In genomic region chr11:58600510-58600909, GRCh38 we compare ENCODE assay signal across 29 cellular contexts.
"Had no signal": no experiment of that assay in that cellular context is flagged by ENCODE, and none has a peak within 500 bp of the region (broad histone marks: within the 10 kb centered on the region; RNA-seq: fewer than 3 reads in every experiment).

No MANE protein-coding gene starts in this region.

- H3K4me2 ChIP-seq: hepatocyte had no signal

- H3K27ac ChIP-seq: ascending aorta, brain microvascular endothelial cell, gastrocnemius medialis, hepatocyte, pancreas, psoas muscle, sigmoid colon, suprapubic skin, tibial artery, upper lobe of right lung, WERI-Rb-1 had no signal

- H3K4me3 Mint-ChIP-seq: activated naive CD8-positive, alpha-beta T cell treated with anti-CD3 and anti-CD28 coated beads, Interleukin-2, amount 10 ng/mL, durations not matched to agents 7 days and 5 days; effector memory CD8-positive, alpha-beta T cell; mesothelial cell of epicardium; T-helper 17 cell had no signal

- H3K4me1 ChIP-seq: ascending aorta had no signal

- H3K27ac Mint-ChIP-seq: activated naive CD8-positive, alpha-beta T cell treated with anti-CD3 and anti-CD28 coated beads, Interleukin-2, amount 10 ng/mL, durations not matched to agents 7 days and 5 days; mesothelial cell of epicardium; T-helper 17 cell had no signal

- H2AFZ ChIP-seq: hepatocyte had no signal

- H3K36me3 ChIP-seq: ascending aorta, gastrocnemius medialis, pancreas, sigmoid colon, suprapubic skin, upper lobe of right lung had no signal

- H3K4me3 ChIP-seq: ascending aorta, gastrocnemius medialis, hepatocyte, pancreas, psoas muscle, sigmoid colon, suprapubic skin, tibial artery, upper lobe of right lung had no signal

- DNase-seq: activated CD4-positive, CD25-positive, alpha-beta regulatory T cell treated with anti-CD3 and anti-CD28 coated beads, Interleukin-2, amount 50 U/mL, for 72 hours; activated CD8-positive, alpha-beta memory T cell treated with anti-CD3 and anti-CD28 coated beads, Interleukin-2, amount 50 U/mL, for 4 hours; activated effector memory CD4-positive, alpha-beta T cell treated with Interleukin-2 at 50 U/mL for 16 hours; activated naive CD4-positive, alpha-beta T cell treated with Interleukin-2 at 50 U/mL for 16 hours; activated naive CD8-positive, alpha-beta T cell treated with anti-CD3 and anti-CD28 coated beads, Interleukin-2, amount 10 ng/mL, durations not matched to agents 7 days and 5 days; activated T-cell treated with anti-CD3 and anti-CD28 coated beads, Interleukin-2, amount 50 U/mL, for 48 hours; brain microvascular endothelial cell; cortex of kidney; effector memory CD8-positive, alpha-beta T cell; erythroblast; gastrocnemius medialis; glutamatergic neuron; naive B cell; pancreas; psoas muscle; sigmoid colon; small intestine; stimulated activated CD4-positive, alpha-beta T cell treated with anti-CD3 and anti-CD28 coated beads, Interleukin-4, amount 100 ng/mL, for 24 hours; stimulated activated naive CD4-positive, alpha-beta T cell; SW 1271; T-helper 17 cell; T1000; tibial artery; upper lobe of right lung; WERI-Rb-1 had no signal

- H3K27me3 Mint-ChIP-seq: activated naive CD8-positive, alpha-beta T cell treated with anti-CD3 and anti-CD28 coated beads, Interleukin-2, amount 10 ng/mL, durations not matched to agents 7 days and 5 days; effector memory CD8-positive, alpha-beta T cell; naive B cell; T-helper 17 cell had no signal

- ATAC-seq: effector memory CD8-positive, alpha-beta T cell; gastrocnemius medialis; pancreas; psoas muscle; T-helper 17 cell; upper lobe of right lung had no signal

- H3K9me3 ChIP-seq: ascending aorta, gastrocnemius medialis, pancreas, psoas muscle, sigmoid colon, suprapubic skin, tibial artery, upper lobe of right lung had no signal

- H3K9me3 Mint-ChIP-seq: activated naive CD8-positive, alpha-beta T cell treated with anti-CD3 and anti-CD28 coated beads, Interleukin-2, amount 10 ng/mL, durations not matched to agents 7 days and 5 days; effector memory CD8-positive, alpha-beta T cell; mesothelial cell of epicardium had no signal

- H3K27me3 ChIP-seq: ascending aorta, brain microvascular endothelial cell, gastrocnemius medialis, hepatocyte, pancreas, sigmoid colon, suprapubic skin, tibial artery, upper lobe of right lung had no signal
